ENCODE assay signal across 21 cellular contexts in genomic region chr3:51375571-51375970, GRCh38.
"Had no signal": no experiment of that assay in that cellular context is flagged by ENCODE, and none has a peak within 500 bp of the region (broad histone marks: within the 10 kb centered on the region; RNA-seq: fewer than 3 reads in every experiment).

No MANE protein-coding gene starts in this region.

- H3K36me3 Mint-ChIP-seq: natural killer cell treated with Interleukin-12 subunit alpha and Interleukin-12 subunit beta and Interleukin-15 and Interleukin-18, amount 100 ng/mL, for 72 hours; stimulated activated naive B cell treated with anti-CD40 and anti-IgM and Interleukin-4, amounts not matched to agents 10 μg/mL and 1 μg/mL and 100 μg/mL, for 72 hours had no signal

- H3K27ac ChIP-seq: colonic mucosa, foreskin keratinocyte, hepatocyte, pancreas, psoas muscle, thoracic aorta, transverse colon had no signal

- H3K27me3 ChIP-seq: colonic mucosa, hepatocyte, pancreas, transverse colon had no signal

- H3K27ac Mint-ChIP-seq: natural killer cell treated with Interleukin-12 subunit alpha and Interleukin-12 subunit beta and Interleukin-15 and Interleukin-18, amount 100 ng/mL, for 72 hours; stimulated activated naive B cell treated with anti-CD40 and anti-IgM and Interleukin-4, amounts not matched to agents 10 μg/mL and 1 μg/mL and 100 μg/mL, for 72 hours; stimulated activated naive CD8-positive, alpha-beta T cell treated with anti-CD3 and anti-CD28 coated beads, Interleukin-15, amount 100 ng/mL, for 72 hours had no signal

- H3K36me3 ChIP-seq: colonic mucosa, pancreas, thoracic aorta, transverse colon had no signal

- H3K9me3 Mint-ChIP-seq: natural killer cell treated with Interleukin-12 subunit alpha and Interleukin-12 subunit beta and Interleukin-15 and Interleukin-18, amount 100 ng/mL, for 72 hours; stimulated activated naive B cell treated with anti-CD40 and anti-IgM and Interleukin-4, amounts not matched to agents 10 μg/mL and 1 μg/mL and 100 μg/mL, for 72 hours; stimulated activated naive CD8-positive, alpha-beta T cell treated with anti-CD3 and anti-CD28 coated beads, Interleukin-15, amount 100 ng/mL, for 72 hours had no signal

- H3K4me3 Mint-ChIP-seq: natural killer cell treated with Interleukin-12 subunit alpha and Interleukin-12 subunit beta and Interleukin-15 and Interleukin-18, amount 100 ng/mL, for 72 hours; stimulated activated naive B cell treated with anti-CD40 and anti-IgM and Interleukin-4, amounts not matched to agents 10 μg/mL and 1 μg/mL and 100 μg/mL, for 72 hours; stimulated activated naive CD8-positive, alpha-beta T cell treated with anti-CD3 and anti-CD28 coated beads, Interleukin-15, amount 100 ng/mL, for 72 hours had no signal

- ATAC-seq: foreskin keratinocyte; left colon; left ventricle myocardium superior; natural killer cell treated with Interleukin-12 subunit alpha and Interleukin-12 subunit beta and Interleukin-15 and Interleukin-18, amount 100 ng/mL, for 72 hours; pancreas; psoas muscle; sciatic nerve; stimulated activated naive B cell treated with anti-CD40 and anti-IgM and Interleukin-4, amounts not matched to agents 10 μg/mL and 1 μg/mL and 100 μg/mL, for 72 hours; stimulated activated naive CD8-positive, alpha-beta T cell treated with anti-CD3 and anti-CD28 coated beads, Interleukin-15, amount 100 ng/mL, for 72 hours had no signal

- H3K27me3 Mint-ChIP-seq: natural killer cell treated with Interleukin-12 subunit alpha and Interleukin-12 subunit beta and Interleukin-15 and Interleukin-18, amount 100 ng/mL, for 72 hours; stimulated activated naive CD8-positive, alpha-beta T cell treated with anti-CD3 and anti-CD28 coated beads, Interleukin-15, amount 100 ng/mL, for 72 hours had no signal

- H3K9me3 ChIP-seq: colonic mucosa, pancreas, psoas muscle, thoracic aorta, transverse colon had no signal

- H3K4me1 ChIP-seq: colonic mucosa, foreskin keratinocyte, pancreas, transverse colon had no signal

- DNase-seq: colonic mucosa; dermis blood vessel endothelial cell; foreskin keratinocyte; left ventricle myocardium superior; mesenchymal stem cell; midbrain; occipital lobe; psoas muscle; retina; stimulated activated CD4-positive, alpha-beta T cell treated with anti-CD3 and anti-CD28 coated beads, Interleukin-2, amount 100 ng/mL, for 24 hours; stimulated activated CD4-positive, alpha-beta T cell treated with anti-CD3 and anti-CD28 coated beads, Interleukin-4, amount 100 ng/mL, for 4 hours; stimulated activated naive B cell treated with anti-CD40 and anti-IgM and Interleukin-4, amounts not matched to agents 10 μg/mL and 1 μg/mL and 100 μg/mL, for 72 hours; stimulated activated naive CD8-positive, alpha-beta T cell treated with anti-CD3 and anti-CD28 coated beads, Interleukin-15, amount 100 ng/mL, for 72 hours; transverse colon had no signal

- H3K4me3 ChIP-seq: colonic mucosa, hepatocyte, lung, pancreas, psoas muscle, thoracic aorta, transverse colon had no signal
